1 cellular context compared by ENCODE assay signal in the genomic region with DNA sequence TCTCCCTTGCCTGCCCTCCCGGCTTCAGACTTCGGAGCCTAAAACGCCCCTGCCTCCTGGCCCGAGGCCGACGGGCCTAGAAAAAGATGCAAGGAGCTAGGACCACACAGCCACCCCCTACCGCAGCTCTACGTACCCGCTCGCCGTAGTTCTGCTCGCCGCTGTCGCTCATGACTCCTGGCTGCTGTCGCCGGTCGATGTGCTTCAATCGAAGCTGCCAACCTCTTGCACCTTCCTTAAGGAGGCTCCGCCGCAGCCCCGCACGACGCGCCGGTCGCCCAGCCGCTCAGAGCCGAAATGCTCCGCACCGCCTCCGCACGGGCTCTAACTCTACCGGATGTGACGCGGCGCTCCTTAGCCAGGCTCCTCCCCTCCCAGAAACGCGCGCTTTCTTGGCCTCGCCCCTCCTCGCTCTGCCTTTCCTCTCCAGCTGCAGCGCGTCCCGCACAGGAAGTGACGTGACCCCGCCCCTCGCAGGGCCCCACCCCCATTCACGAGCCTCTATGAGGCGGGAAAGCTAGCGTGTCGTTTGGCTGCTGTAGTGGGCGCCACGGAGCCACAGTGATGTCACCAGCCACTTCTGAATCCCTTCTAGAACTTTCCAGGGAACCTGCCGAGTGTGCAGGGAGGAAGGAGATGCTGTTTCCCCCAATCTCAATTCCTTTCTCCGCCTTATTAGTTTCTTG.
A peak's percentile ranks its signal among the peaks of the same experiment; 100 is the strongest.
TF ChIP-seq lines count a peak whose summit lies in the region.

Gene TRA2B, minus strand, starts transcription at position 326 of the 686 bp plus-strand sequence. Its CDS starts 154 bp downstream, at position 172.

TF ChIP-seq in K562, 482 proteins besides CTCF, POLR2A, EP300 and RAD21 (continued from another document and continues in another):
- TF ChIP-seq MECOM (CRISPR knock-in tag; IDR thresholded peaks at IDR 0.05) (no peak), DNMT1 (IDR thresholded peaks at IDR 0.05) (0 out of 2 replicates have a peak, but pooled peaks have one; percentile 44), ZNF175 (CRISPR knock-in tag; IDR thresholded peaks at IDR 0.05; ENCODE audit: low read depth) (no peak), ZNF280A (IDR thresholded peaks at IDR 0.05; ENCODE audit: low read depth, partially characterized antibody) (no peak), TBL1XR1 (IDR thresholded peaks at IDR 0.05; ENCODE audit: low read length in 2 of 2) (peak in 1 of 2 experiments; percentile 54; a peak in 1 of 4 replicates), FOXP4 (CRISPR knock-in tag; IDR thresholded peaks at IDR 0.05; ENCODE audit: borderline replicate concordance) (peak; percentile 83; the same call in 1 of the 2 replicates), KDM2B (CRISPR knock-in tag; IDR thresholded peaks at IDR 0.05) (no peak), PRMT5 (CRISPR knock-in tag; IDR thresholded peaks at IDR 0.05) (no peak), ZNF79 (CRISPR knock-in tag; IDR thresholded peaks at IDR 0.05; ENCODE audit: low read depth) (no peak), XRCC5 (IDR thresholded peaks at IDR 0.05; ENCODE audit: low read depth, low read length) (no peak), U2AF2 (optimal IDR thresholded peaks at IDR 0.05; ENCODE audit: low read depth, low read length) (no peak), ZBTB5 (IDR thresholded peaks at IDR 0.05) (no peak), MAFF (IDR thresholded peaks at IDR 0.05; ENCODE audit: low read length) (no peak), MYNN (IDR thresholded peaks at IDR 0.05) (peak; percentile 20; the same call in 1 of the 2 replicates), MYNN (CRISPR knock-in tag; IDR thresholded peaks at IDR 0.05) (no peak), NBN (IDR thresholded peaks at IDR 0.05; ENCODE audit: low read depth) (no peak), ARID2 (IDR thresholded peaks at IDR 0.05) (no peak)
- TF ChIP-seq, protein P1, sequence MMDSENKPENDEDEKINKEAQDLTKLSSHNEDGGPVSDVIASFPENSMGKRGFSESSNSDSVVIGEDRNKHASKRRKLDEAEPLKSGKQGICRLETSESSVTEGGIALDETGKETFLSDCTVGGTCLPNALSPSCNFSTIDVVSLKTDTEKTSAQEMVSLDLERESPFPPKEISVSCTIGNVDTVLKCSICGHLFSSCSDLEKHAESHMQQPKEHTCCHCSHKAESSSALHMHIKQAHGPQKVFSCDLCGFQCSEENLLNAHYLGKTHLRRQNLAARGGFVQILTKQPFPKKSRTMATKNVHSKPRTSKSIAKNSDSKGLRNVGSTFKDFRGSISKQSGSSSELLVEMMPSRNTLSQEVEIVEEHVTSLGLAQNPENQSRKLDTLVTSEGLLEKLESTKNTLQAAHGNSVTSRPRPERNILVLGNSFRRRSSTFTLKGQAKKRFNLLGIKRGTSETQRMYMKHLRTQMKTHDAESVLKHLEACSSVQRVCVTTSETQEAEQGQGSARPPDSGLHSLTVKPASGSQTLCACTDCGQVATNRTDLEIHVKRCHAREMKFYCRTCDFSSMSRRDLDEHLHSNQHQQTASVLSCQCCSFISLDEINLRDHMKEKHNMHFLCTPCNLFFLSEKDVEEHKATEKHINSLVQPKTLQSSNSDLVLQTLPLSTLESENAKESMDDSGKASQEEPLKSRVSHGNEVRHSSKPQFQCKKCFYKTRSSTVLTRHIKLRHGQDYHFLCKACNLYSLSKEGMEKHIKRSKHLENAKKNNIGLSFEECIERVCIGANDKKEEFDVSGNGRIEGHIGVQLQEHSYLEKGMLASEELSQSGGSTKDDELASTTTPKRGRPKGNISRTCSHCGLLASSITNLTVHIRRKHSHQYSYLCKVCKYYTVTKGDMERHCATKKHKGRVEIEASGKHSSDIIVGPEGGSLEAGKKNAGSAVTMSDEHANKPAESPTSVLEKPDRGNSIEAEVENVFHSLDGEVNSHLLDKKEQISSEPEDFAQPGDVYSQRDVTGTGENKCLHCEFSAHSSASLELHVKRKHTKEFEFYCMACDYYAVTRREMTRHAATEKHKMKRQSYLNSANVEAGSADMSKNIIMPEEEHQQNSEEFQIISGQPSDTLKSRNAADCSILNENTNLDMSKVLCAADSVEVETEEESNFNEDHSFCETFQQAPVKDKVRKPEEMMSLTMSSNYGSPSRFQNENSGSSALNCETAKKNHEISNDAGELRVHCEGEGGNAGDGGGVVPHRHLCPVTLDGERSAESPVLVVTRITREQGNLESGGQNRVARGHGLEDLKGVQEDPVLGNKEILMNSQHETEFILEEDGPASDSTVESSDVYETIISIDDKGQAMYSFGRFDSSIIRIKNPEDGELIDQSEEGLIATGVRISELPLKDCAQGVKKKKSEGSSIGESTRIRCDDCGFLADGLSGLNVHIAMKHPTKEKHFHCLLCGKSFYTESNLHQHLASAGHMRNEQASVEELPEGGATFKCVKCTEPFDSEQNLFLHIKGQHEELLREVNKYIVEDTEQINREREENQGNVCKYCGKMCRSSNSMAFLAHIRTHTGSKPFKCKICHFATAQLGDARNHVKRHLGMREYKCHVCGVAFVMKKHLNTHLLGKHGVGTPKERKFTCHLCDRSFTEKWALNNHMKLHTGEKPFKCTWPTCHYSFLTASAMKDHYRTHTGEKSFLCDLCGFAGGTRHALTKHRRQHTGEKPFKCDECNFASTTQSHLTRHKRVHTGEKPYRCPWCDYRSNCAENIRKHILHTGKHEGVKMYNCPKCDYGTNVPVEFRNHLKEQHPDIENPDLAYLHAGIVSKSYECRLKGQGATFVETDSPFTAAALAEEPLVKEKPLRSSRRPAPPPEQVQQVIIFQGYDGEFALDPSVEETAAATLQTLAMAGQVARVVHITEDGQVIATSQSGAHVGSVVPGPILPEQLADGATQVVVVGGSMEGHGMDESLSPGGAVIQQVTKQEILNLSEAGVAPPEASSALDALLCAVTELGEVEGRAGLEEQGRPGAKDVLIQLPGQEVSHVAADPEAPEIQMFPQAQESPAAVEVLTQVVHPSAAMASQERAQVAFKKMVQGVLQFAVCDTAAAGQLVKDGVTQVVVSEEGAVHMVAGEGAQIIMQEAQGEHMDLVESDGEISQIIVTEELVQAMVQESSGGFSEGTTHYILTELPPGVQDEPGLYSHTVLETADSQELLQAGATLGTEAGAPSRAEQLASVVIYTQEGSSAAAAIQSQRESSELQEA (IDR thresholded peaks at IDR 0.05; ENCODE audit: low read depth), result no peak
- TF ChIP-seq, protein P2, sequence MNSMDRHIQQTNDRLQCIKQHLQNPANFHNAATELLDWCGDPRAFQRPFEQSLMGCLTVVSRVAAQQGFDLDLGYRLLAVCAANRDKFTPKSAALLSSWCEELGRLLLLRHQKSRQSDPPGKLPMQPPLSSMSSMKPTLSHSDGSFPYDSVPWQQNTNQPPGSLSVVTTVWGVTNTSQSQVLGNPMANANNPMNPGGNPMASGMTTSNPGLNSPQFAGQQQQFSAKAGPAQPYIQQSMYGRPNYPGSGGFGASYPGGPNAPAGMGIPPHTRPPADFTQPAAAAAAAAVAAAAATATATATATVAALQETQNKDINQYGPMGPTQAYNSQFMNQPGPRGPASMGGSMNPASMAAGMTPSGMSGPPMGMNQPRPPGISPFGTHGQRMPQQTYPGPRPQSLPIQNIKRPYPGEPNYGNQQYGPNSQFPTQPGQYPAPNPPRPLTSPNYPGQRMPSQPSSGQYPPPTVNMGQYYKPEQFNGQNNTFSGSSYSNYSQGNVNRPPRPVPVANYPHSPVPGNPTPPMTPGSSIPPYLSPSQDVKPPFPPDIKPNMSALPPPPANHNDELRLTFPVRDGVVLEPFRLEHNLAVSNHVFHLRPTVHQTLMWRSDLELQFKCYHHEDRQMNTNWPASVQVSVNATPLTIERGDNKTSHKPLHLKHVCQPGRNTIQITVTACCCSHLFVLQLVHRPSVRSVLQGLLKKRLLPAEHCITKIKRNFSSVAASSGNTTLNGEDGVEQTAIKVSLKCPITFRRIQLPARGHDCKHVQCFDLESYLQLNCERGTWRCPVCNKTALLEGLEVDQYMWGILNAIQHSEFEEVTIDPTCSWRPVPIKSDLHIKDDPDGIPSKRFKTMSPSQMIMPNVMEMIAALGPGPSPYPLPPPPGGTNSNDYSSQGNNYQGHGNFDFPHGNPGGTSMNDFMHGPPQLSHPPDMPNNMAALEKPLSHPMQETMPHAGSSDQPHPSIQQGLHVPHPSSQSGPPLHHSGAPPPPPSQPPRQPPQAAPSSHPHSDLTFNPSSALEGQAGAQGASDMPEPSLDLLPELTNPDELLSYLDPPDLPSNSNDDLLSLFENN (IDR thresholded peaks at IDR 0.05; ENCODE audit: low read depth in 2 of 2, low read length in 2 of 2), result no peak; a peak in 2 of 4 replicates
- TF ChIP-seq, protein P3, sequence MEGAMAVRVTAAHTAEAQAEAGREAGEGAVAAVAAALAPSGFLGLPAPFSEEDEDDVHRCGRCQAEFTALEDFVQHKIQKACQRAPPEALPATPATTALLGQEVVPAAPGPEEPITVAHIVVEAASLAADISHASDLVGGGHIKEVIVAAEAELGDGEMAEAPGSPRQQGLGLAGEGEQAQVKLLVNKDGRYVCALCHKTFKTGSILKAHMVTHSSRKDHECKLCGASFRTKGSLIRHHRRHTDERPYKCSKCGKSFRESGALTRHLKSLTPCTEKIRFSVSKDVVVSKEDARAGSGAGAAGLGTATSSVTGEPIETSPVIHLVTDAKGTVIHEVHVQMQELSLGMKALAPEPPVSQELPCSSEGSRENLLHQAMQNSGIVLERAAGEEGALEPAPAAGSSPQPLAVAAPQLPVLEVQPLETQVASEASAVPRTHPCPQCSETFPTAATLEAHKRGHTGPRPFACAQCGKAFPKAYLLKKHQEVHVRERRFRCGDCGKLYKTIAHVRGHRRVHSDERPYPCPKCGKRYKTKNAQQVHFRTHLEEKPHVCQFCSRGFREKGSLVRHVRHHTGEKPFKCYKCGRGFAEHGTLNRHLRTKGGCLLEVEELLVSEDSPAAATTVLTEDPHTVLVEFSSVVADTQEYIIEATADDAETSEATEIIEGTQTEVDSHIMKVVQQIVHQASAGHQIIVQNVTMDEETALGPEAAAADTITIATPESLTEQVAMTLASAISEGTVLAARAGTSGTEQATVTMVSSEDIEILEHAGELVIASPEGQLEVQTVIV (CRISPR knock-in tag; IDR thresholded peaks at IDR 0.05; ENCODE audit: borderline replicate concordance), result no peak
- TF ChIP-seq, protein P4, sequence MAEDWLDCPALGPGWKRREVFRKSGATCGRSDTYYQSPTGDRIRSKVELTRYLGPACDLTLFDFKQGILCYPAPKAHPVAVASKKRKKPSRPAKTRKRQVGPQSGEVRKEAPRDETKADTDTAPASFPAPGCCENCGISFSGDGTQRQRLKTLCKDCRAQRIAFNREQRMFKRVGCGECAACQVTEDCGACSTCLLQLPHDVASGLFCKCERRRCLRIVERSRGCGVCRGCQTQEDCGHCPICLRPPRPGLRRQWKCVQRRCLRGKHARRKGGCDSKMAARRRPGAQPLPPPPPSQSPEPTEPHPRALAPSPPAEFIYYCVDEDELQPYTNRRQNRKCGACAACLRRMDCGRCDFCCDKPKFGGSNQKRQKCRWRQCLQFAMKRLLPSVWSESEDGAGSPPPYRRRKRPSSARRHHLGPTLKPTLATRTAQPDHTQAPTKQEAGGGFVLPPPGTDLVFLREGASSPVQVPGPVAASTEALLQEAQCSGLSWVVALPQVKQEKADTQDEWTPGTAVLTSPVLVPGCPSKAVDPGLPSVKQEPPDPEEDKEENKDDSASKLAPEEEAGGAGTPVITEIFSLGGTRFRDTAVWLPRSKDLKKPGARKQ (CRISPR knock-in tag; IDR thresholded peaks at IDR 0.05), result no peak
- TF ChIP-seq, protein P5, sequence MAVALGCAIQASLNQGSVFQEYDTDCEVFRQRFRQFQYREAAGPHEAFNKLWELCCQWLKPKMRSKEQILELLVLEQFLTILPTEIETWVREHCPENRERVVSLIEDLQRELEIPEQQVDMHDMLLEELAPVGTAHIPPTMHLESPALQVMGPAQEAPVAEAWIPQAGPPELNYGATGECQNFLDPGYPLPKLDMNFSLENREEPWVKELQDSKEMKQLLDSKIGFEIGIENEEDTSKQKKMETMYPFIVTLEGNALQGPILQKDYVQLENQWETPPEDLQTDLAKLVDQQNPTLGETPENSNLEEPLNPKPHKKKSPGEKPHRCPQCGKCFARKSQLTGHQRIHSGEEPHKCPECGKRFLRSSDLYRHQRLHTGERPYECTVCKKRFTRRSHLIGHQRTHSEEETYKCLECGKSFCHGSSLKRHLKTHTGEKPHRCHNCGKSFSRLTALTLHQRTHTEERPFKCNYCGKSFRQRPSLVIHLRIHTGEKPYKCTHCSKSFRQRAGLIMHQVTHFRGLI (CRISPR knock-in tag; IDR thresholded peaks at IDR 0.05), result no peak
- TF ChIP-seq, protein P6, sequence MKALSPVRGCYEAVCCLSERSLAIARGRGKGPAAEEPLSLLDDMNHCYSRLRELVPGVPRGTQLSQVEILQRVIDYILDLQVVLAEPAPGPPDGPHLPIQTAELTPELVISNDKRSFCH (CRISPR knock-in tag; IDR thresholded peaks at IDR 0.05), result no peak
- TF ChIP-seq, protein P6 (tag; IDR thresholded peaks at IDR 0.05), result no peak
